Comparison of ENCODE assay signal across 25 cellular contexts in the genomic region with DNA sequence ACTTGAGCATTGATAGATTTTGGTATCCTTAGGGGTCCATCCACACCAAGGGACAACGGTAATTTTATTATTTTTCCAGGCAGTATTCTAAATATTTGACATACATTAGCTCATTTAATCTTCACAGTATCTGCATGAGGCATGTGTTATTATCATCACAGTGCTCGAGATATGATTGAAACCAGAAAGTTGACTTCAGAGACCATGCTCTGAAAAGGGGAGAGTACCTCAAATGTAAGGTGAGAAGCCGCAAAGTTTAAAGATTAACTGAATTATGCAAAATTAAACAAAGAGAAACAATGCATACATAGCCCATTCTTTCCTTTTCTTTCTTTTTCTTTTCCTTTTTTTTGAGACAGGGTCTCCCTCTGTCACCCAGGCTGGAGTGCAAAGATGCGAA.
DNase-seq lines count a peak whose midpoint lies in the region; ATAC-seq, FAIRE-seq and TF ChIP-seq lines count a peak whose summit lies in the region.
"Had no signal": no experiment of that assay in that cellular context is flagged by ENCODE, and none has a peak within 500 bp of the region (broad histone marks: within the 10 kb centered on the region; RNA-seq: fewer than 3 reads in every experiment).

No MANE protein-coding gene starts in this region.

- H3K4me2 ChIP-seq in GM12878 (ENCODE audit: control insufficient read depth, insufficient read depth): no peak overlapping the region
- H3K4me2 ChIP-seq: BLaER1 had no signal

- no peaks in the 10 kb centered on the region for H3K36me3 Mint-ChIP-seq in T-helper 17 cell (ENCODE audit: low read depth)
- H3K36me3 Mint-ChIP-seq: CD14-positive monocyte; CD4-positive, alpha-beta memory T cell; CD4-positive, CD25-positive, alpha-beta regulatory T cell; CD8-positive, alpha-beta memory T cell had no signal

- H3K4me1 Mint-ChIP-seq in T-helper 17 cell: no peaks in the 10 kb centered on the region
- H3K4me1 Mint-ChIP-seq: CD14-positive monocyte; CD4-positive, alpha-beta memory T cell; CD4-positive, CD25-positive, alpha-beta regulatory T cell; CD8-positive, alpha-beta memory T cell had no signal

- no peaks in the 10 kb centered on the region for H3K36me3 ChIP-seq in GM12878 (ENCODE audit: control insufficient read depth in 2 of 2, insufficient read depth in 2 of 2, low read length in 1 of 2)
- H3K36me3 ChIP-seq: BE2C, BLaER1 had no signal

- H3K27me3 ChIP-seq in GM12878 (replicated peaks in 1 of 2; ENCODE audit: control insufficient read depth in 2 of 2, insufficient read depth in 2 of 2, low read length in 1 of 2): no peaks in the 10 kb centered on the region
- H3K27me3 ChIP-seq: BE2C, BLaER1 had no signal

- WGBS in GM12878 (ENCODE audit: insufficient coverage, insufficient replicate concordance, low lambda C conversion rate, missing lambda C conversion rate): 33% methylated on average over 4 of the region's 4 CpGs

- CTCF ChIA-PET in GM12878 (lab: Yijun Ruan, JAX): no interaction called here

- H3K4me1 ChIP-seq in GM12878 (ENCODE audit: control insufficient read depth, insufficient read depth, low read length): no peaks in the 10 kb centered on the region
- H3K4me1 ChIP-seq: BE2C, BLaER1 had no signal

- TF ChIP-seq POLR2A in GM12878 (IDR thresholded peaks at IDR 0.05; ENCODE audit: low read depth, low read length): no peak

- ATAC-seq in GM21786 (IDR thresholded peaks at IDR 0.05; ENCODE audit: unreplicated experiment) (peak; percentile 59), HG03175 (IDR thresholded peaks at IDR 0.05; ENCODE audit: unreplicated experiment) (peak; percentile 39), GM12878 (peak; percentile 75), T-helper 17 cell (no peak), HG03095 (IDR thresholded peaks at IDR 0.05; ENCODE audit: unreplicated experiment) (no peak), GM19467 (IDR thresholded peaks at IDR 0.05; ENCODE audit: unreplicated experiment) (no peak)

- H3K27ac Mint-ChIP-seq in T-helper 17 cell: no peak overlapping the region
- H3K27ac Mint-ChIP-seq: CD14-positive monocyte; CD4-positive, alpha-beta memory T cell; CD4-positive, CD25-positive, alpha-beta regulatory T cell had no signal

- no peak for FAIRE-seq in GM12878 (lab: Jason Lieb, UNC)
- FAIRE-seq: A204.1, GM12891 had no signal

- no peaks in the 10 kb centered on the region for H4K20me1 ChIP-seq in GM12878 (ENCODE audit: control insufficient read depth, insufficient read depth)
- H4K20me1 ChIP-seq: BLaER1 had no signal

- H3K9me3 ChIP-seq in GM12878 (replicated peaks; ENCODE audit: control insufficient read depth, insufficient read depth, low read length): no peaks in the 10 kb centered on the region
- H3K9me3 ChIP-seq in T-helper 17 cell (ENCODE audit: control insufficient read depth, low read length, poor library complexity, severe bottlenecking): no peaks in the 10 kb centered on the region
- H3K9me3 ChIP-seq: BLaER1 had no signal

- peaks cover 10% of the 10 kb centered on the region for H3K27me3 Mint-ChIP-seq in T-helper 17 cell

- H3K4me3 Mint-ChIP-seq in T-helper 17 cell: no peak overlapping the region
- H3K4me3 Mint-ChIP-seq: CD14-positive monocyte; CD4-positive, alpha-beta memory T cell; CD4-positive, CD25-positive, alpha-beta regulatory T cell; CD8-positive, alpha-beta memory T cell had no signal

- in situ Hi-C loops in GM12878 (cut with MboI): no loop called here

- DNase-seq in GM12878 (ENCODE audit: low read depth, low spot score): no peak
- DNase-seq in T-helper 17 cell: no peak
- DNase-seq: 8988T; ACHN; BE2C; C1 segment of cervical spinal cord; CD4-positive, alpha-beta memory T cell; CD4-positive, CD25-positive, alpha-beta regulatory T cell; CD8-positive, alpha-beta memory T cell; COR-L47; DMS 273 treated with DMSO at 0.1 percent for 48 hours; DMS153; DMS53; DMS79; DND-41; EL; GDM1 had no signal

- no peak overlapping the region for H3K27ac ChIP-seq in GM12878 (ENCODE audit: control insufficient read depth, insufficient read depth)
- H3K27ac ChIP-seq: BLaER1 had no signal

- TF ChIP-seq CTCF in GM12878 (IDR thresholded peaks at IDR 0.05 in 2 of 3, conservative IDR thresholded peaks at IDR 0.05 in 1 of 3; ENCODE audit: control insufficient read depth in 2 of 3, extremely low read depth in 1 of 3, insufficient read depth in 1 of 3, low read depth in 3 of 3, low read length in 3 of 3): no peak

- SMC1A ChIA-PET in GM12878 (lab: Charles Lee; ENCODE audit: uncharacterized antibody, unreplicated experiment): no interaction called here

- intact Hi-C loops in GM12878 (cut with micrococcal nuclease; ENCODE audit: unreplicated experiment): no loop called here

- no peak for TF ChIP-seq RAD21 in GM12878 (IDR thresholded peaks at IDR 0.05; ENCODE audit: insufficient read depth, low read depth, low read length)

- no peak overlapping the region for H2AFZ ChIP-seq in GM12878 (ENCODE audit: control insufficient read depth, low read depth, low read length)

- RAD21 ChIA-PET in GM12878 (lab: Charles Lee; ENCODE audit: unreplicated experiment): no interaction called here

- POLR2A ChIA-PET in GM12878 (lab: Charles Lee): no interaction called here

- no peak for TF ChIP-seq EP300 in GM12878 (IDR thresholded peaks at IDR 0.05; ENCODE audit: borderline replicate concordance in 1 of 2, control insufficient read depth in 1 of 2, low read depth in 2 of 2, low read length in 2 of 2)

- no peak overlapping the region for H3K4me3 ChIP-seq in GM12878
- H3K4me3 ChIP-seq: BLaER1 had no signal

- no TSS peak for BruUV-seq in GM12878 (replicated peaks; lab: Mats Ljungman, UMichigan)

- H3K9ac ChIP-seq in GM12878 (ENCODE audit: control insufficient read depth, insufficient read depth, low read length): no peak overlapping the region
- H3K9ac ChIP-seq: BLaER1 had no signal

- H3K79me2 ChIP-seq in GM12878 (ENCODE audit: control insufficient read depth, insufficient read depth, low read length): no peaks in the 10 kb centered on the region

TF ChIP-seq in GM12878, 131 proteins besides CTCF, POLR2A, EP300 and RAD21:
- TF ChIP-seq, protein P1, sequence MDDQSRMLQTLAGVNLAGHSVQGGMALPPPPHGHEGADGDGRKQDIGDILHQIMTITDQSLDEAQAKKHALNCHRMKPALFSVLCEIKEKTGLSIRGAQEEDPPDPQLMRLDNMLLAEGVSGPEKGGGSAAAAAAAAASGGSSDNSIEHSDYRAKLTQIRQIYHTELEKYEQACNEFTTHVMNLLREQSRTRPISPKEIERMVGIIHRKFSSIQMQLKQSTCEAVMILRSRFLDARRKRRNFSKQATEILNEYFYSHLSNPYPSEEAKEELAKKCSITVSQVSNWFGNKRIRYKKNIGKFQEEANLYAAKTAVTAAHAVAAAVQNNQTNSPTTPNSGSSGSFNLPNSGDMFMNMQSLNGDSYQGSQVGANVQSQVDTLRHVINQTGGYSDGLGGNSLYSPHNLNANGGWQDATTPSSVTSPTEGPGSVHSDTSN (IDR thresholded peaks at IDR 0.05; ENCODE audit: insufficient replicate concordance, low read depth, low read length): no peak
- TF ChIP-seq CBFB (IDR thresholded peaks at IDR 0.05; ENCODE audit: low read depth): no peak
- no peak for TF ChIP-seq PAX8 (IDR thresholded peaks at IDR 0.05)
- no peak for TF ChIP-seq STAT1 (conservative IDR thresholded peaks at IDR 0.05)
- no peak for TF ChIP-seq NFIC (IDR thresholded peaks at IDR 0.05; ENCODE audit: low read depth, low read length)
- TF ChIP-seq, protein P2, sequence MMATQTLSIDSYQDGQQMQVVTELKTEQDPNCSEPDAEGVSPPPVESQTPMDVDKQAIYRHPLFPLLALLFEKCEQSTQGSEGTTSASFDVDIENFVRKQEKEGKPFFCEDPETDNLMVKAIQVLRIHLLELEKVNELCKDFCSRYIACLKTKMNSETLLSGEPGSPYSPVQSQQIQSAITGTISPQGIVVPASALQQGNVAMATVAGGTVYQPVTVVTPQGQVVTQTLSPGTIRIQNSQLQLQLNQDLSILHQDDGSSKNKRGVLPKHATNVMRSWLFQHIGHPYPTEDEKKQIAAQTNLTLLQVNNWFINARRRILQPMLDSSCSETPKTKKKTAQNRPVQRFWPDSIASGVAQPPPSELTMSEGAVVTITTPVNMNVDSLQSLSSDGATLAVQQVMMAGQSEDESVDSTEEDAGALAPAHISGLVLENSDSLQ (IDR thresholded peaks at IDR 0.05): no peak
- no peak for TF ChIP-seq TAF1 (IDR thresholded peaks at IDR 0.05; ENCODE audit: borderline replicate concordance, low read depth, low read length)
- no peak for TF ChIP-seq NRF1 (conservative IDR thresholded peaks at IDR 0.05; ENCODE audit: low read depth, low read length)
- no peak for TF ChIP-seq IRF4 (IDR thresholded peaks at IDR 0.05; ENCODE audit: low read depth, low read length)
- no peak for TF ChIP-seq KAT2A (conservative IDR thresholded peaks at IDR 0.05; ENCODE audit: control insufficient read depth, low read depth, low read length)
- no peak for TF ChIP-seq STAT3 (IDR thresholded peaks at IDR 0.05; ENCODE audit: low read depth, low read length)
- no peak for TF ChIP-seq FOS (IDR thresholded peaks at IDR 0.05; ENCODE audit: borderline replicate concordance, extremely low read depth, insufficient read length)

Comparison
In these comparisons a context has a peak if more than half of its experiments do, and no peak if none do; other contexts are left out.
1. ATAC-seq: peak in GM21786 (single experiment), HG03175 (single experiment) and GM12878 (single experiment); none in T-helper 17 cell (single experiment), HG03095 (single experiment) and GM19467 (single experiment).